8 cellular contexts compared by ENCODE assay signal in the genomic region with DNA sequence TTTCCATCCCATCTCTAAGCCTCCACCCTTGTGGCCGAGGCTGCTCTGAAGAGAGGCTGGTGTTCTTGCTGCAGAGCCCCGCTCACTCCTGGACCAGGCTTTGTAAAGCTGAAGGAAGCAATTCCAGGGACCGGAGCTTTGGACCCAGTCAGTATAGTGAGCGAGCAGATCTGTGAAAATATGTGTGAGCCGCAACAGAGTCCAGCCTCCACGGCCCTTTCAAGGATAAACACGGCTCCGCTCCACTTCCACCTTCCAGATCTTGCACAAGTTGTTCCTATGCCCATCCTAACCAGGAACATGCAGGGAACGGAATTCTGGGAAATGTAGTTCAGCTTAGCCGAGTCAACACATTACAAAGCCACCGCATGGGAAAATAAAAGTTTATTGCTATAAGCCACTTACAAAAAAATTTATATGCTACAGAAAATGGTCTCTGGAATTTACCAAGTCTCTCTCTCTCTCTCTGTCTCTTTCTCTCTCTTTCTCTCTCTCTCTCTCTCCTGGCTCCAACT.
DNase-seq lines count a peak whose midpoint lies in the region; ATAC-seq, FAIRE-seq and TF ChIP-seq lines count a peak whose summit lies in the region.

No MANE protein-coding gene starts in this region.

- TF ChIP-seq CTCF in cardiac muscle cell (IDR thresholded peaks at IDR 0.05; ENCODE audit: low read depth, low read length): no peak
- no peak for TF ChIP-seq CTCF in pancreas (IDR thresholded peaks at IDR 0.05)

- intact Hi-C loops in Right ventricle myocardium inferior (cut with DNase I): loop anchor here (1.0 kb wide), 1 partner anchor 151 kb away; a partner anchor contains a TSS
- intact Hi-C loops in cardiac septum (cut with DNase I): no loop called here
- intact Hi-C loops in pancreas (cut with DNase I): no loop called here

- H3K9me3 ChIP-seq in adipocyte (ENCODE audit: control insufficient read depth, low read length) (peaks cover 7% of the 10 kb centered on the region), cardiac muscle cell (ENCODE audit: low read depth) (no peaks in the 10 kb centered on the region), pancreas (no peaks in the 10 kb centered on the region)

- peaks cover 2% of the 10 kb centered on the region for H3K4me1 Mint-ChIP-seq in activated naive CD8-positive, alpha-beta T cell treated with anti-CD3 and anti-CD28 coated beads for 36 hours

- H3K27ac Mint-ChIP-seq in activated naive CD8-positive, alpha-beta T cell treated with anti-CD3 and anti-CD28 coated beads for 36 hours: no peak overlapping the region

- H3K9ac ChIP-seq in adipocyte (ENCODE audit: low read length): peak overlapping the region; percentile 65

- H3K4me3 ChIP-seq in adipocyte (ENCODE audit: low read length): peak overlapping the region; percentile 78
- peak overlapping the region; percentile 21 for H3K4me3 ChIP-seq in cardiac muscle cell
- peak overlapping the region in 2 of 4 donors; percentile 6 to 11 for H3K4me3 ChIP-seq in pancreas

- 7 to 9% methylated on average over 11 of the region's 11 CpGs for WGBS in pancreas, 2 donors

- H3K4me1 ChIP-seq in adipocyte (ENCODE audit: control insufficient read depth, insufficient read depth, low read length): no peaks in the 10 kb centered on the region
- H3K4me1 ChIP-seq in cardiac muscle cell (ENCODE audit: low read depth): no peaks in the 10 kb centered on the region
- H3K4me1 ChIP-seq in pancreas: no peaks in the 10 kb centered on the region

- H3K27me3 ChIP-seq in adipocyte (replicated peaks; ENCODE audit: control insufficient read depth, insufficient read depth, low read length): no peaks in the 10 kb centered on the region
- no peaks in the 10 kb centered on the region for H3K27me3 ChIP-seq in cardiac muscle cell
- no peaks in the 10 kb centered on the region for H3K27me3 ChIP-seq in pancreas

- H3K4me3 Mint-ChIP-seq in activated naive CD8-positive, alpha-beta T cell treated with anti-CD3 and anti-CD28 coated beads for 36 hours: no peak overlapping the region

- ATAC-seq in Right ventricle myocardium inferior (peak; percentile 96), pancreas (peak; percentile 63 to 92 (median 74)), GM21717 (IDR thresholded peaks at IDR 0.05; ENCODE audit: unreplicated experiment) (no peak)

- H3K27me3 Mint-ChIP-seq in activated naive CD8-positive, alpha-beta T cell treated with anti-CD3 and anti-CD28 coated beads for 36 hours: peaks cover 14% of the 10 kb centered on the region

- H3K36me3 Mint-ChIP-seq in activated naive CD8-positive, alpha-beta T cell treated with anti-CD3 and anti-CD28 coated beads for 36 hours: no peaks in the 10 kb centered on the region

- H3K36me3 ChIP-seq in adipocyte (ENCODE audit: control insufficient read depth, insufficient read depth, low read length, severe bottlenecking) (no peaks in the 10 kb centered on the region), cardiac muscle cell (no peaks in the 10 kb centered on the region), pancreas (no peaks in the 10 kb centered on the region)

- H3K27ac ChIP-seq in cardiac muscle cell (no peak overlapping the region), pancreas (no peak overlapping the region)

- no peaks in the 10 kb centered on the region for H3K9me3 Mint-ChIP-seq in activated naive CD8-positive, alpha-beta T cell treated with anti-CD3 and anti-CD28 coated beads for 36 hours

- FAIRE-seq in pancreas (lab: Jason Lieb, UNC): no peak

- DNase-seq in Right ventricle myocardium inferior (ENCODE audit: missing footprints) (peak; percentile 74), cardiac septum (ENCODE audit: low spot score) (no peak), adipocyte (ENCODE audit: low read depth) (peak; percentile 71), cardiac muscle cell (ENCODE audit: low read depth in 1 of 2, low spot score in 1 of 2) (peak; percentile 55 to 87), pancreas (peak in 3 of 6 donors; percentile 8 to 23 (median 22))
- DNase-seq in activated effector memory CD4-positive, alpha-beta T cell treated with anti-CD3 and anti-CD28 coated beads, Interleukin-2, amount 50 U/mL, for 16 hours: no peak
- DNase-seq in activated naive CD8-positive, alpha-beta T cell treated with anti-CD3 and anti-CD28 coated beads for 36 hours: no peak

Comparison
In these comparisons a context has a peak if more than half of its experiments do, and no peak if none do; other contexts are left out.
1. DNase-seq: peak in Right ventricle myocardium inferior (single experiment), adipocyte (single experiment) and cardiac muscle cell (2 of 2); none in cardiac septum (single experiment), activated effector memory CD4-positive, alpha-beta T cell treated with anti-CD3 and anti-CD28 coated beads, Interleukin-2, amount 50 U/mL, for 16 hours (single experiment) and activated naive CD8-positive, alpha-beta T cell treated with anti-CD3 and anti-CD28 coated beads for 36 hours (single experiment).